In the genomic region with DNA sequence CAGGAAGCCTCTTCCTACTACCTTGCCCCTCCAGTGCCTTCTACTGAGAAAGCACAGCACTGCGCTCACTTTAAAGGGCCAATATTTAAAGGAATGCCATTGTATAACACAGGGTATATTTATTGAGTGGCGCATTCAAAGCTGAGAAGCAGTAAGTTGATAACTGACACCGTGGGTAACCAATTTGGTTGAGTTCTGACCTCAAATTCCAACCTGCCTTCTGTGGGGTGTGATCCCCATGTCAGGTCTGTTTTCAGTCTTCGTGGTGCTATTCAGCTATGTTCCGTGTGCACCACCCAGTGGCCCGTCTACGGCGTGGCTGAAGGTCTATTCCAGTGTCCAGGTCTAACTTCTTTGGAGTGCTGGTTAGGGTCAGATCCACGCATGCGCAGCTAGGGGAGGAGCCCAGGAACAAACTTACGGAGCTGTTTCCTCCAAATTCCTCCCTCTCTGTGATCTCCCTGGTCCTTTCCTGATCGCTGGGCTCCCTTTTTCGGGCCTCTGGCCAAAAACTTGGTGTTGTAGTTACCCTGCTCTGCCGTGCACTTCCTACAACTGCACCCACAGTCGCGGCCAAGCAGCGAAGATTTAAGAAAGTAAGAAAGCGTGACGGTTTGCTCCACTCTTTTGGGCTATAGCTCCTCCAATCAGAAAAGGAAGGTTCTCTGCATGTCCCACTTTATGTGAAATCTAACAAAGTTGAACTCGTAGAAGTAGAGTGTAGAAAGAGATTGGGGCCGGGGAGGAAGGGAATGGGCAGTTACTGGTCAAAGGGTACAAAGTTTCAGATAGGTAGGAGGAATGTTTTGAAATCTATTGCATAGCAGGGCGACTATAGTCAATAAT, we compare ENCODE assay signal across 8 cellular contexts. TPM values are rescaled to one million over a fixed set of nuclear protein-coding genes. Genes with fewer than 3 reads are reported as not detected.
A peak's percentile ranks its signal among the peaks of the same experiment; 100 is the strongest.
DNase-seq lines count a peak whose midpoint lies in the region; ATAC-seq, FAIRE-seq and TF ChIP-seq lines count a peak whose summit lies in the region.

No MANE protein-coding gene starts in this region.

- H3K27me3 ChIP-seq in DOHH2 (ENCODE audit: control insufficient read depth, low read length) (no peaks in the 10 kb centered on the region), iPS-15b (ENCODE audit: control insufficient read depth, insufficient read depth, low read length) (no peaks in the 10 kb centered on the region), small intestine (ENCODE audit: control insufficient read depth in 2 of 2, insufficient read depth in 2 of 2, low read length in 2 of 2) (no peaks in the 10 kb centered on the region)

- in situ Hi-C loops in KBM-7 (cut with MboI; ENCODE audit: low pct_unique_long_range_greater_than_20kb, low sequenced_read_pairs) = no loop called here

- no peaks in the 10 kb centered on the region for H3K79me2 ChIP-seq in DOHH2 (ENCODE audit: control insufficient read depth, low read length)

- peak; percentile 97 for ATAC-seq in GM21723 (IDR thresholded peaks at IDR 0.05; ENCODE audit: unreplicated experiment)

- WGBS in small intestine, 3 donors = 12 to 20% (median 13%) methylated on average over 22 of the region's 22 CpGs

- peak; percentile 93 for TF ChIP-seq CTCF in DOHH2 (IDR thresholded peaks at IDR 0.05; ENCODE audit: low read depth, low read length, poor library complexity, severe bottlenecking)

- no peaks in the 10 kb centered on the region for H3K9me2 ChIP-seq in DOHH2 (replicated peaks; ENCODE audit: control insufficient read depth, low read length)

- FAIRE-seq in small intestine (lab: Jason Lieb, UNC) = no peak

- peak overlapping the region; percentile 83 for H3K4me3 ChIP-seq in DOHH2 (ENCODE audit: low read length)
- peak overlapping the region; percentile 33 for H3K4me3 ChIP-seq in iPS-15b (ENCODE audit: low read depth, low read length)
- peak overlapping the region in 1 of 2 donors; percentile 37 for H3K4me3 ChIP-seq in small intestine (ENCODE audit: low read depth in 1 of 2, low read length in 2 of 2)

- peak overlapping the region; percentile 95 for H3K4me2 ChIP-seq in DOHH2 (ENCODE audit: low read length)

- H3K9me3 ChIP-seq in DOHH2 (ENCODE audit: control insufficient read depth, insufficient read depth, low read length) (peaks cover 13% of the 10 kb centered on the region), iPS-15b (ENCODE audit: control insufficient read depth, insufficient read depth, low read length) (no peaks in the 10 kb centered on the region), small intestine (ENCODE audit: control insufficient read depth, low read depth) (no peaks in the 10 kb centered on the region)

- peaks cover 3% of the 10 kb centered on the region for H3F3A ChIP-seq in DOHH2 (ENCODE audit: control insufficient read depth, insufficient read depth)

- H3K27ac ChIP-seq in DOHH2 (ENCODE audit: low read depth, low read length) (peak overlapping the region; percentile 48), small intestine (ENCODE audit: low read depth in 1 of 2, low read length in 1 of 2) (peak overlapping the region; percentile 38 to 65)

- H4K20me1 ChIP-seq in DOHH2 (ENCODE audit: control insufficient read depth, insufficient read depth, low read depth, low read length) = no peaks in the 10 kb centered on the region

- H3K4me1 ChIP-seq in DOHH2 (ENCODE audit: control insufficient read depth, low read length) (peaks cover 40% of the 10 kb centered on the region), iPS-15b (ENCODE audit: control insufficient read depth, insufficient read depth, low read length) (peaks cover 28% of the 10 kb centered on the region), small intestine (ENCODE audit: control insufficient read depth in 2 of 2, insufficient read depth in 1 of 2, low read depth in 1 of 2, low read length in 1 of 2) (peaks cover 0 to 2% of the 10 kb centered on the region in 2 donors)

- no peaks in the 10 kb centered on the region; the same call in 1 of the 2 replicates for H3K36me3 ChIP-seq in DOHH2 (ENCODE audit: control insufficient read depth, low read length)
- H3K36me3 ChIP-seq in iPS-15b (ENCODE audit: control insufficient read depth, insufficient read depth, low read length) = no peaks in the 10 kb centered on the region
- H3K36me3 ChIP-seq in small intestine (ENCODE audit: control insufficient read depth in 2 of 2, insufficient read depth in 2 of 2, low read length in 2 of 2) = no peaks in the 10 kb centered on the region

- DNase-seq in KBM-7 (peak; percentile 90), T-helper 1 cell (peak; percentile 55 to 85 (median 62)), amygdala (lab: John Stamatoyannopoulos, UW) (peak in 34 of 56 donors; percentile 4 to 68 (median 22)), small intestine (peak; percentile 97), NCI-H2107 (lab: John Stamatoyannopoulos, UW) (no peak)

- H3K9ac ChIP-seq in iPS-15b (ENCODE audit: low read depth, low read length) = peak overlapping the region; percentile 28

RNA-seq across cellular contexts. Expression of gene LRRC2, which starts 7.7 kb away (rescaled TPM):
- polyA plus RNA-seq in small intestine = under 1 TPM in 2 of 3 donors, not detected in 1; 0.22 to 0.66 TPM

RNA-seq across cellular contexts. Expression of gene FAM240A, which starts 53.9 kb away (rescaled TPM):
- polyA plus RNA-seq in small intestine = not detected
